Comparison of ENCODE assay signal across 20 cellular contexts in genomic region chr5:76782444-76782843, GRCh38.
"Had no signal": no experiment of that assay in that cellular context is flagged by ENCODE, and none has a peak within 500 bp of the region (broad histone marks: within the 10 kb centered on the region; RNA-seq: fewer than 3 reads in every experiment).

No MANE protein-coding gene starts in this region.

- H3K27me3 ChIP-seq: upper lobe of left lung had no signal

- DNase-seq: activated CD4-positive, alpha-beta memory T cell treated with anti-CD3 and anti-CD28 coated beads, Interleukin-2, amount 10 ng/mL, durations not matched to agents 7 days and 5 days; activated CD4-positive, alpha-beta T cell treated with anti-CD3 and anti-CD28 coated beads, Interleukin-2, amount 10 ng/mL, durations not matched to agents 24 days and 14 days; activated gamma-delta T cell; activated naive CD4-positive, alpha-beta T cell treated with anti-CD3 and anti-CD28 coated beads, Interleukin-2, amount 50 U/mL, for 16 hours; activated naive CD8-positive, alpha-beta T cell treated with anti-CD3 and anti-CD28 coated beads, Interleukin-2, amount 50 U/mL, for 24 hours; caudate nucleus; esophagus squamous epithelium; foreskin fibroblast; lower lobe of right lung; naive B cell; occipital lobe; posterior cingulate gyrus; small intestine; stimulated activated CD4-positive, alpha-beta T cell treated with anti-CD3 and anti-CD28 coated beads, Interleukin-4, amount 100 ng/mL, for 1 hour; stimulated activated naive CD4-positive, alpha-beta T cell treated with Interleukin-2 at 50 U/mL for 16 hours; T-helper 2 cell; upper lobe of left lung had no signal

- H3K36me3 ChIP-seq: esophagus squamous epithelium, lower lobe of right lung, upper lobe of left lung had no signal

- ATAC-seq: activated CD4-positive, CD25-positive, alpha-beta regulatory T cell treated with anti-CD3 and anti-CD28 coated beads, Interleukin-2, amount 50 U/mL, for 24 hours; activated naive CD8-positive, alpha-beta T cell treated with anti-CD3 and anti-CD28 coated beads, Interleukin-2, amount 50 U/mL, for 24 hours; left lobe of liver; lower lobe of right lung; sciatic nerve had no signal

- H3K27ac ChIP-seq: esophagus squamous epithelium, lower lobe of right lung, upper lobe of left lung had no signal

- H3K4me3 ChIP-seq: esophagus squamous epithelium, lower lobe of right lung, upper lobe of left lung had no signal
